ENCODE assay signal across 2 cellular contexts in genomic region chr20:50186987-50187402, GRCh38.
TF ChIP-seq lines count a peak whose summit lies in the region.

No MANE protein-coding gene starts in this region.

TF ChIP-seq in A549, 52 proteins besides CTCF, POLR2A, EP300 and RAD21:
- TF ChIP-seq JUN (IDR thresholded peaks at IDR 0.05), result no peak
- no peak for TF ChIP-seq FOSL2 (IDR thresholded peaks at IDR 0.05)
- no peak for TF ChIP-seq FOSL2 (CRISPR knock-in tag; IDR thresholded peaks at IDR 0.05)
- TF ChIP-seq EHMT2 (IDR thresholded peaks at IDR 0.05; ENCODE audit: low read depth), result no peak
- TF ChIP-seq MYC (IDR thresholded peaks at IDR 0.05; ENCODE audit: borderline replicate concordance, low read length), result 0 out of 2 replicates have a peak, but pooled peaks have one; percentile 17
- no peak for TF ChIP-seq E2F6 (IDR thresholded peaks at IDR 0.05; ENCODE audit: borderline replicate concordance, low read depth)
- TF ChIP-seq MAX (IDR thresholded peaks at IDR 0.05), result peak; percentile 72; the same call in 1 of the 2 replicates
- TF ChIP-seq GATA3 (IDR thresholded peaks at IDR 0.05; ENCODE audit: borderline replicate concordance), result 0 out of 2 replicates have a peak, but pooled peaks have one; percentile 5
- peak; percentile 40; the same call in 1 of the 2 replicates for TF ChIP-seq USF2 (IDR thresholded peaks at IDR 0.05)
- 0 out of 2 replicates have a peak, but pooled peaks have one; percentile 20 for TF ChIP-seq HMGXB4 (CRISPR knock-in tag; IDR thresholded peaks at IDR 0.05; ENCODE audit: borderline replicate concordance)
- no peak for TF ChIP-seq CBX8 (IDR thresholded peaks at IDR 0.05)
- TF ChIP-seq ATOH8 (CRISPR knock-in tag; IDR thresholded peaks at IDR 0.05; ENCODE audit: low read depth), result 0 out of 2 replicates have a peak, but pooled peaks have one; percentile 21

TF ChIP-seq in IMR-90, 13 proteins besides CTCF, POLR2A, EP300 and RAD21:
- TF ChIP-seq MAFK (IDR thresholded peaks at IDR 0.05; ENCODE audit: low read depth, low read length) (no peak), BHLHE40 (IDR thresholded peaks at IDR 0.05; ENCODE audit: low read depth, low read length) (no peak), RFX5 (IDR thresholded peaks at IDR 0.05; ENCODE audit: low read depth, low read length) (no peak), NFE2L2 (IDR thresholded peaks at IDR 0.05; ENCODE audit: low read depth, low read length) (no peak), MXI1 (IDR thresholded peaks at IDR 0.05; ENCODE audit: borderline replicate concordance, low read depth, low read length) (no peak), CEBPB (IDR thresholded peaks at IDR 0.05; ENCODE audit: low read depth, low read length) (no peak), USF2 (IDR thresholded peaks at IDR 0.05; ENCODE audit: low read depth, low read length) (no peak; the same call in 1 of the 2 replicates), SMC3 (IDR thresholded peaks at IDR 0.05; ENCODE audit: low read depth, low read length) (no peak), MAZ (IDR thresholded peaks at IDR 0.05; ENCODE audit: borderline replicate concordance, low read depth, low read length) (no peak), RCOR1 (IDR thresholded peaks at IDR 0.05; ENCODE audit: insufficient replicate concordance, low read length) (no peak), CHD1 (IDR thresholded peaks at IDR 0.05; ENCODE audit: low read depth, low read length) (no peak)
